In the genomic region with DNA sequence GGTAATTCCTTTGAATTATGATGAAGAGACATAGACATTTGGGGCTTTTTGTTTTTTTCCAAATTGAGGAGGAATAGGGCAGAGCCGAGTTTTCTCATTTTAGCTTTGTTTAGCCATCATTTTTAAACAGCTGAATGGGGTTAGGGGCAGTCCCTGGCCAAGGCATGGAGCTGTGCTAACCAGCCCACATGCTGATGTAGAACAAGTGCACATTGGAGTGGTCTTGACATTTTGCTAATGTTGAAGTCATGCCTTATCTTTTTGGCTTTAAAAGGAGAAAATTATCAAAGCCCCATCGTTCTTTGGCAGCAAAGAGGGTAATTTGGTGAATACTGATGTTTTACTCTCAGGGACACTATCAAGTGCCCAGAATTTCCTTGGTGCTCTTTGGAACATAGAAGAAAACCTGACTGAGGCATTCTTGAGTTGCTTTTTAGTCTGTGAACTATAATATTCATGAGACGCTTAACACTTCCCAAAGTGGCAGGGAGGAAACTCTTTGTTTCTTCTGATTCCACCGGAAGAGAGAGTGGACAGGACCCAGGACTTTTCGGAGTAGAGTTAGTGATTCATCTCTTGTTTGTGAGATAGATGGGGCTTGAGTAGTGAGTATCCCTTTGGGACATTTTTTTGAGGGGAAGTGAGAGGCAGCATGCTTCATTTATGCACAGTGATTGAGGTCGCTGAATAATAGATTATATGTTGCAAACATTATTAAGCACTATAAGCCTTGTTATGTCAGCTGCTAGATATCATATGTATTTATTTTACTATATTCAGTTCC, we compare ENCODE assay signal across 1 cellular context.
TF ChIP-seq lines count a peak whose summit lies in the region.

No MANE protein-coding gene starts in this region.

TF ChIP-seq in GM12878, 131 proteins besides CTCF, POLR2A, EP300 and RAD21:
- peak; percentile 20; the same call in 1 of the 2 replicates for TF ChIP-seq SPI1 (IDR thresholded peaks at IDR 0.05; ENCODE audit: borderline replicate concordance, insufficient read depth, low read depth, low read length)
- no peak for TF ChIP-seq HDGF (IDR thresholded peaks at IDR 0.05)
